Comparison of ENCODE assay signal across 19 cellular contexts in the genomic region with DNA sequence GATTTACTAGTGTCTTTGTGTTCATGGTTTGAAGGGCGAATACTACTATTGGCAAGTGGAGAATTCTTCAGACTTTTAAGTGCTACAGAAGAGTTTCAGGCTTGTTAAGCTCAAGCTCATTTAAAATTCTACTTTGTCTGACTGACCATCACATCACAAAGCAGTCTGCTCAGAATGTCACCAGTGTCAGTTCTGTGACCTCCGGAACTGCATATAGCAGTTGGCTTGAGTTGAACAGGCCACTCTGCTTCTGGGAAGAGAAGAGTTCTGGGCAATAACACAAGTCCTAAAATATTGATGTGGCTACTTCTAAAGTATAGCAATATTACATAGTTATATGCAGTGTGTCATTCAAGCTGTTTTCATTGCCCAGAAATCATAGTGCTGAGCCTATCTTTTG.
"Had no signal": no experiment of that assay in that cellular context is flagged by ENCODE, and none has a peak within 500 bp of the region (broad histone marks: within the 10 kb centered on the region; RNA-seq: fewer than 3 reads in every experiment).

No MANE protein-coding gene starts in this region.

- H3K9me3 ChIP-seq: esophagus squamous epithelium, gastroesophageal sphincter, right lobe of liver, tibial artery, upper lobe of left lung, uterus had no signal

- H3K36me3 ChIP-seq: esophagus squamous epithelium, gastroesophageal sphincter, right lobe of liver, tibial artery, upper lobe of left lung, uterus had no signal

- DNase-seq: cerebellar nuclear complex; effector memory CD8-positive, alpha-beta T cell; esophagus squamous epithelium; foreskin fibroblast; hypothalamus; naive thymus-derived CD4-positive, alpha-beta T cell; nephron progenitor cell; right lobe of liver; stimulated activated CD4-positive, alpha-beta T cell treated with anti-CD3 and anti-CD28 coated beads, Interleukin-4, amount 100 ng/mL, for 1 hour; stimulated activated CD8-positive, alpha-beta memory T cell treated with anti-CD3 and anti-CD28 coated beads, Interleukin-4, amount 100 ng/mL, for 48 hours; stimulated activated naive CD8-positive, alpha-beta T cell treated with anti-CD3 and anti-CD28 coated beads, Interleukin-15, Interleukin-2, amounts not matched to agents 100 U/mL and 50 U/mL, for 24 hours; tibial artery; upper lobe of left lung; uterus had no signal

- H3K27me3 Mint-ChIP-seq: dendritic cell treated with granulocyte-macrophage colony-stimulating factor and Interleukin-4, amounts not matched to agents 40 ng/mL and 50 ng/mL, for 4 days; effector memory CD8-positive, alpha-beta T cell; naive thymus-derived CD4-positive, alpha-beta T cell had no signal

- H3K36me3 Mint-ChIP-seq: stimulated activated effector memory CD8-positive, alpha-beta T cell treated with anti-CD3 and anti-CD28 coated beads, Interleukin-12 subunit alpha, Interleukin-12 subunit beta, amount 100 ng/mL, for 72 hours had no signal

- H3K27me3 ChIP-seq: esophagus squamous epithelium, gastroesophageal sphincter, right lobe of liver, tibial artery, upper lobe of left lung, uterus had no signal

- H3K9me3 Mint-ChIP-seq: dendritic cell treated with granulocyte-macrophage colony-stimulating factor and Interleukin-4, amounts not matched to agents 40 ng/mL and 50 ng/mL, for 4 days; effector memory CD8-positive, alpha-beta T cell; naive thymus-derived CD4-positive, alpha-beta T cell; nephron progenitor cell; stimulated activated effector memory CD8-positive, alpha-beta T cell treated with anti-CD3 and anti-CD28 coated beads, Interleukin-12 subunit alpha, Interleukin-12 subunit beta, amount 100 ng/mL, for 72 hours had no signal

- H3K4me1 Mint-ChIP-seq: nephron progenitor cell had no signal

- H3K4me1 ChIP-seq: esophagus squamous epithelium, tibial artery, upper lobe of left lung, uterus had no signal

- ATAC-seq: gastroesophageal sphincter; left lobe of liver; right lobe of liver; stimulated activated naive CD8-positive, alpha-beta T cell treated with anti-CD3 and anti-CD28 coated beads, Interleukin-15, Interleukin-2, amounts not matched to agents 100 U/mL and 50 U/mL, for 24 hours had no signal

- H3K27ac Mint-ChIP-seq: dendritic cell treated with granulocyte-macrophage colony-stimulating factor and Interleukin-4, amounts not matched to agents 40 ng/mL and 50 ng/mL, for 4 days; naive thymus-derived CD4-positive, alpha-beta T cell; nephron progenitor cell; stimulated activated effector memory CD8-positive, alpha-beta T cell treated with anti-CD3 and anti-CD28 coated beads, Interleukin-12 subunit alpha, Interleukin-12 subunit beta, amount 100 ng/mL, for 72 hours had no signal

- H3K4me3 Mint-ChIP-seq: dendritic cell treated with granulocyte-macrophage colony-stimulating factor and Interleukin-4, amounts not matched to agents 40 ng/mL and 50 ng/mL, for 4 days; effector memory CD8-positive, alpha-beta T cell; naive thymus-derived CD4-positive, alpha-beta T cell; nephron progenitor cell; stimulated activated effector memory CD8-positive, alpha-beta T cell treated with anti-CD3 and anti-CD28 coated beads, Interleukin-12 subunit alpha, Interleukin-12 subunit beta, amount 100 ng/mL, for 72 hours had no signal

- H3K4me3 ChIP-seq: esophagus squamous epithelium, gastroesophageal sphincter, lung, right lobe of liver, tibial artery, upper lobe of left lung, uterus had no signal

- H3K27ac ChIP-seq: esophagus squamous epithelium, gastroesophageal sphincter, right lobe of liver, tibial artery, upper lobe of left lung, uterus had no signal
